11 cellular contexts compared by ENCODE assay signal in the genomic region with DNA sequence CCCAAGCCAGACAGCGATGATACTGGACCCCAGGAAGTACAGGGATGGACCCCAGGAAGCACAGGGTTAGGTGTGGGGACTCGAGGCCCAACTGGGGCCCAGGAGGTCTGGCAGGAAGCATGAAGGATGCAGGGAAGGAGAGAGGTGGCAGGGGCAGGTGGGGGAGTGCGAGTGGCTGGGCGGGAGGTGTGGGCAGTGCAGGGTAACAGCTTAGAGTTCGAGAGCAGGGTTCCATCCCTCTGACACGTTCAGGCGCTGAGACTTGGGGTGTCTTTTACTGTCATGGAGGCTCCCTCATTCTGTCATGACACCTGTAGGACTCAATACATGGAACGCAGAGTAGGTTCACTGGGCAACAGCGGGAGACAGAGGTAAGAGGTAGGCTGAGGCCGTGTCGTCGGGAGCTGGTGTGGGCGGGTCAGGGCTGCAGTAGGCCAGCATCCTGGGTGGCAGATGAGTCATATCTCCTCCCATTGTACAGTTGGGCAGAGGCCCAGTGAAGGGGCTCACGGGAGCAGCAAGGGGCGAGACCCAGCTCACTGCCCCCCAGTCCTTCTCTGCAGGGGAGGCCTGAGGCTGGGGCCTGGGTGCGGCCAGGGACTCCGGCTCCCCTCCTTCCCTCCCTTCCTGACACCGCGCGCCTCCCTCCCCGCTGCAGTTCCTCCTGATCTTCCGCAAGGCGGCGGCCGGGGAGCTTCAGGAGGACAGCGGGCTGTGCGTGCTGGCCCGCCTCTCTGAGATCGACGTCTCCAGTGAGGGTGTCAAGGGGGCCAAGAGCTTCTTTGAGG. TPM values are rescaled to one million over a fixed set of nuclear protein-coding genes. Genes with fewer than 3 reads are reported as not detected.
DNase-seq lines count a peak whose midpoint lies in the region; ATAC-seq and TF ChIP-seq lines count a peak whose summit lies in the region.
"Had no signal": no experiment of that assay in that cellular context is flagged by ENCODE, and none has a peak within 500 bp of the region (broad histone marks: within the 10 kb centered on the region; RNA-seq: fewer than 3 reads in every experiment).

No MANE protein-coding gene starts in this region.

- H3K27ac Mint-ChIP-seq in H9 (peak overlapping the region; percentile 6 to 88 (median 78); a peak in 4 of 7 replicates), WTC11 (peak overlapping the region; percentile 61; the same call in 1 of the 2 replicates)

- H3K4me3 ChIP-seq in fibroblast of villous mesenchyme (ENCODE audit: low read depth, low read length) (no peak overlapping the region), rectal smooth muscle tissue (ENCODE audit: low read length) (no peak overlapping the region)
- H3K4me3 ChIP-seq: HAP-1 had no signal

- H2BK12ac ChIP-seq in H9 (ENCODE audit: insufficient read length, low read depth, low read length) = no peak overlapping the region

- no peak overlapping the region for H3K4ac ChIP-seq in H9 (ENCODE audit: low read depth, low read length)

- H3K23me2 ChIP-seq in H9 (ENCODE audit: insufficient read length, low read depth, low read length, poor library complexity, severe bottlenecking) = no peaks in the 10 kb centered on the region

- H4K91ac ChIP-seq in H9 (ENCODE audit: insufficient read length, low read depth, low read length) = no peak overlapping the region

- H3K27me3 Mint-ChIP-seq in H9 (ENCODE audit: low read depth) = peaks cover 2% of the 10 kb centered on the region; the same call in 1 of the 2 replicates
- no peaks in the 10 kb centered on the region for H3K27me3 Mint-ChIP-seq in WTC11 (ENCODE audit: low read depth)

- H3K4me2 ChIP-seq in H9 (ENCODE audit: insufficient read depth, insufficient read length, low read length) = no peak overlapping the region

- H3K56ac ChIP-seq in H9 (ENCODE audit: insufficient read length, low read depth, low read length) = no peak overlapping the region

- no peak for ATAC-seq in WTC11

- TF ChIP-seq CTCF in H9 (conservative IDR thresholded peaks at IDR 0.05) (no peak), WTC11 (IDR thresholded peaks at IDR 0.05) (no peak), fibroblast of villous mesenchyme (IDR thresholded peaks at IDR 0.05; ENCODE audit: insufficient read depth, low read depth, low read length) (peak; percentile 50)

- no peak overlapping the region for H3T11ph ChIP-seq in H9 (ENCODE audit: low read length)

- H3K9me3 ChIP-seq in H9 (ENCODE audit: control insufficient read depth, low read depth, low read length) = no peaks in the 10 kb centered on the region
- H3K9me3 ChIP-seq: HAP-1 had no signal

- peaks cover 7% of the 10 kb centered on the region for H3K36me3 ChIP-seq in rectal smooth muscle tissue (ENCODE audit: control insufficient read depth, insufficient read depth, low read length)

- POLR2A ChIA-PET in WTC11 (lab: Charles Lee) = no interaction called here

- no peaks in the 10 kb centered on the region for H3K27me3 ChIP-seq in H9 (ENCODE audit: insufficient read depth, low read length)
- H3K27me3 ChIP-seq in rectal smooth muscle tissue (ENCODE audit: control insufficient read depth, insufficient read depth, low read length) = no peaks in the 10 kb centered on the region

- no peaks in the 10 kb centered on the region for H3K4me1 ChIP-seq in H9 (ENCODE audit: insufficient read depth, low read length)
- peaks cover 16% of the 10 kb centered on the region for H3K4me1 ChIP-seq in rectal smooth muscle tissue (ENCODE audit: control insufficient read depth, insufficient read depth, low read length)
- H3K4me1 ChIP-seq: HAP-1 had no signal

- H4K8ac ChIP-seq in H9 (replicated peaks; ENCODE audit: insufficient read length, low read depth, low read length) = no peak overlapping the region

- H2BK20ac ChIP-seq in H9 (ENCODE audit: low read depth, low read length, poor library complexity, severe bottlenecking) = no peak overlapping the region

- H3K9ac ChIP-seq in H9 (ENCODE audit: extremely low read depth, insufficient read length, low read length) (no peak overlapping the region), rectal smooth muscle tissue (ENCODE audit: low read length) (peak overlapping the region; percentile 27)

- H3K79me1 ChIP-seq in H9 (ENCODE audit: insufficient read depth, low read depth, low read length, poor library complexity, severe bottlenecking) = no peaks in the 10 kb centered on the region

- H2BK15ac ChIP-seq in H9 (ENCODE audit: low read depth, low read length) = no peak overlapping the region

- H3K9me3 Mint-ChIP-seq in H9 (peaks cover 0 to 1% of the 10 kb centered on the region in 2 experiments; a peak in 2 of 5 replicates), WTC11 (no peaks in the 10 kb centered on the region)

- H3K4me3 Mint-ChIP-seq in H9 = no peak overlapping the region
- H3K4me3 Mint-ChIP-seq in WTC11 = no peak overlapping the region

- no peak overlapping the region for H3K23ac ChIP-seq in H9 (ENCODE audit: insufficient read length, low read depth, low read length)

- no CpG with 5 or more reads among the region's 30 CpGs for WGBS in H9 (ENCODE audit: extremely low coverage, insufficient read length, low lambda C conversion rate)

- no peaks in the 10 kb centered on the region for H4K20me1 ChIP-seq in H9 (ENCODE audit: control insufficient read depth, insufficient read depth, insufficient read length)

- H2BK120ac ChIP-seq in H9 (ENCODE audit: low read depth, low read length, poor library complexity, severe bottlenecking) = no peak overlapping the region

- no peak overlapping the region for H2BK5ac ChIP-seq in H9 (ENCODE audit: insufficient read length, low read length)

- H3K14ac ChIP-seq in H9 (ENCODE audit: insufficient read depth, low read length) = no peak overlapping the region; the same call in 1 of the 2 replicates

- H3K79me2 ChIP-seq in H9 (ENCODE audit: insufficient read depth, low read length) = no peaks in the 10 kb centered on the region

- H3K4me1 Mint-ChIP-seq in H9 = peaks cover 8 to 12% of the 10 kb centered on the region in 2 experiments
- no peaks in the 10 kb centered on the region for H3K4me1 Mint-ChIP-seq in WTC11

- no peak for DNase-seq in H9
- DNase-seq in WTC11 (ENCODE audit: low spot score) = no peak
- DNase-seq in fibroblast of villous mesenchyme (ENCODE audit: low read depth) = peak; percentile 70
- DNase-seq in NCI-H1105 treated with DMSO at 0.1 percent for 48 hours (lab: John Stamatoyannopoulos, UW) = no peak
- no peak for DNase-seq in DMS79 treated with DMSO at 0.1 percent for 48 hours (lab: John Stamatoyannopoulos, UW)
- DNase-seq in KBM-7 = no peak
- DNase-seq in NCI-H2227 (lab: John Stamatoyannopoulos, UW; ENCODE audit: unreplicated experiment) = no peak
- DNase-seq: activated CD4-positive, alpha-beta T cell treated with anti-CD3 and anti-CD28 coated beads for 1 hour; NCI-H1092 treated with DMSO at 0.1 percent for 48 hours had no signal

- CTCF ChIA-PET in WTC11 (lab: Charles Lee) = interaction anchor here (0.5 to 1.6 kb wide), 4 partner anchors 20 to 316 kb away, joined by 3 to 8 read pairs (median 4); no protein-coding TSS in a partner anchor

- no peak overlapping the region for H4K5ac ChIP-seq in H9 (ENCODE audit: insufficient read length, low read depth, low read length)

- H3K18ac ChIP-seq in H9 (ENCODE audit: insufficient read length, low read depth, low read length) = no peak overlapping the region

- no peak overlapping the region for H2AK5ac ChIP-seq in H9 (ENCODE audit: insufficient read length, low read length)

- H3K36me3 Mint-ChIP-seq in H9 (ENCODE audit: insufficient read depth in 1 of 3, low read depth in 3 of 3) (peaks cover 0 to 4% (median 4%) of the 10 kb centered on the region in 3 experiments; a peak in 5 of 7 replicates), WTC11 (no peaks in the 10 kb centered on the region)

- H3K27ac ChIP-seq in H9 (ENCODE audit: insufficient read length, low read depth, low read length) (no peak overlapping the region), rectal smooth muscle tissue (ENCODE audit: low read depth, low read length) (peak overlapping the region; percentile 86)

- in situ Hi-C loops in KBM-7 (cut with MboI; ENCODE audit: low pct_unique_long_range_greater_than_20kb, low sequenced_read_pairs) = no loop called here

- no peak overlapping the region for H2AFZ ChIP-seq in H9 (ENCODE audit: low read length)

TF ChIP-seq in WTC11, 78 proteins besides CTCF, POLR2A, EP300 and RAD21 (continues in another document):
- no peak for TF ChIP-seq ZNF416 (CRISPR knock-in tag; IDR thresholded peaks at IDR 0.05)
- no peak for TF ChIP-seq TCF7 (CRISPR knock-in tag; IDR thresholded peaks at IDR 0.05; ENCODE audit: low read depth)
- TF ChIP-seq, protein P1, sequence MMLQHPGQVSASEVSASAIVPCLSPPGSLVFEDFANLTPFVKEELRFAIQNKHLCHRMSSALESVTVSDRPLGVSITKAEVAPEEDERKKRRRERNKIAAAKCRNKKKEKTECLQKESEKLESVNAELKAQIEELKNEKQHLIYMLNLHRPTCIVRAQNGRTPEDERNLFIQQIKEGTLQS (CRISPR knock-in tag; conservative IDR thresholded peaks at IDR 0.05) = no peak
- TF ChIP-seq, protein P2, sequence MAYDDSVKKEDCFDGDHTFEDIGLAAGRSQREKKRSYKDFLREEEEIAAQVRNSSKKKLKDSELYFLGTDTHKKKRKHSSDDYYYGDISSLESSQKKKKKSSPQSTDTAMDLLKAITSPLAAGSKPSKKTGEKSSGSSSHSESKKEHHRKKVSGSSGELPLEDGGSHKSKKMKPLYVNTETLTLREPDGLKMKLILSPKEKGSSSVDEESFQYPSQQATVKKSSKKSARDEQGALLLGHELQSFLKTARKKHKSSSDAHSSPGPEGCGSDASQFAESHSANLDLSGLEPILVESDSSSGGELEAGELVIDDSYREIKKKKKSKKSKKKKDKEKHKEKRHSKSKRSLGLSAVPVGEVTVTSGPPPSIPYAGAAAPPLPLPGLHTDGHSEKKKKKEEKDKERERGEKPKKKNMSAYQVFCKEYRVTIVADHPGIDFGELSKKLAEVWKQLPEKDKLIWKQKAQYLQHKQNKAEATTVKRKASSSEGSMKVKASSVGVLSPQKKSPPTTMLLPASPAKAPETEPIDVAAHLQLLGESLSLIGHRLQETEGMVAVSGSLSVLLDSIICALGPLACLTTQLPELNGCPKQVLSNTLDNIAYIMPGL (CRISPR knock-in tag; IDR thresholded peaks at IDR 0.05) = no peak

RNA-seq across cellular contexts. Expression of a gene that starts 11.6 kb away (rescaled TPM):
- total RNA-seq in H9 (2021) (not detected in 2 replicates), WTC11 (2021) (1.6 to 2.2 TPM (median 2.2 TPM) in 3 replicates), fibroblast of villous mesenchyme (not detected in 2 replicates)

RNA-seq across cellular contexts. Expression of a gene that starts 17.0 kb away (rescaled TPM):
- total RNA-seq in H9 (2021) (16.5 and 16.6 TPM in 2 replicates), WTC11 (2021) (19.5 to 23.8 TPM (median 21.9 TPM) in 3 replicates), fibroblast of villous mesenchyme (36.3 and 42.2 TPM in 2 replicates)

RNA-seq across cellular contexts. Expression of a gene that starts 29.8 kb away (rescaled TPM):
- total RNA-seq in H9 (2021) = not detected in 2 replicates
- total RNA-seq in WTC11 (2021) = 0.83 to 1.1 TPM (median 1.1 TPM) in 3 replicates
- total RNA-seq in fibroblast of villous mesenchyme = not detected in 2 replicates

RNA-seq across cellular contexts. Expression of a gene that starts 49.2 kb away (rescaled TPM):
- total RNA-seq in H9 (2021) (not detected in 2 replicates), WTC11 (2021) (0.55 TPM in 1 of 3 replicates, not detected in the others), fibroblast of villous mesenchyme (under 0.01 TPM in 1 of 2 replicates, not detected in the other)
